In genomic region chr2:152445375-152445774, GRCh38 we compare ENCODE assay signal across 18 cellular contexts.
DNase-seq lines count a peak whose midpoint lies in the region; ATAC-seq and TF ChIP-seq lines count a peak whose summit lies in the region.
"Had no signal": no experiment of that assay in that cellular context is flagged by ENCODE, and none has a peak within 500 bp of the region (broad histone marks: within the 10 kb centered on the region; RNA-seq: fewer than 3 reads in every experiment).

No MANE protein-coding gene starts in this region.

- no peak overlapping the region for H3K4me3 Mint-ChIP-seq in activated T-helper 1 cell treated with anti-CD3 and anti-CD28 coated beads, Interleukin-12 subunit alpha, Interleukin-12 subunit beta, Interleukin-2, Interleukin-4 antibody, amounts not matched to agents 30 ng/mL and 10 ng/mL and 1 ng/mL, durations not matched to agents 14 hours and 24 hours and 36 hours
- H3K4me3 Mint-ChIP-seq in activated T-helper 17 cell treated with anti-CD3 and anti-CD28 coated beads, Interleukin-2, amount 50 U/mL, for 72 hours: no peak overlapping the region
- H3K4me3 Mint-ChIP-seq: activated CD8-positive, alpha-beta memory T cell treated with anti-CD3 and anti-CD28 coated beads, Interleukin-2, amount 10 ng/mL, durations not matched to agents 7 days and 5 days; CD8-positive, alpha-beta T cell had no signal

- H3K4me1 Mint-ChIP-seq in activated T-helper 1 cell treated with anti-CD3 and anti-CD28 coated beads, Interleukin-12 subunit alpha, Interleukin-12 subunit beta, Interleukin-2, Interleukin-4 antibody, amounts not matched to agents 30 ng/mL and 10 ng/mL and 1 ng/mL, durations not matched to agents 14 hours and 24 hours and 36 hours (ENCODE audit: low read depth): peaks cover 13% of the 10 kb centered on the region
- H3K4me1 Mint-ChIP-seq in activated T-helper 17 cell treated with anti-CD3 and anti-CD28 coated beads, Interleukin-2, amount 50 U/mL, for 72 hours: peaks cover 4% of the 10 kb centered on the region
- H3K4me1 Mint-ChIP-seq: activated CD8-positive, alpha-beta memory T cell treated with anti-CD3 and anti-CD28 coated beads, Interleukin-2, amount 10 ng/mL, durations not matched to agents 7 days and 5 days had no signal

- no peak for TF ChIP-seq CTCF in left ventricle myocardium inferior (IDR thresholded peaks at IDR 0.05; ENCODE audit: borderline replicate concordance)
- no peak for TF ChIP-seq CTCF in brain microvascular endothelial cell (IDR thresholded peaks at IDR 0.05; ENCODE audit: low read depth, low read length, missing control alignments)

- no peak for DNase-seq in left ventricle myocardium inferior
- no peak for DNase-seq in Right ventricle myocardium superior
- DNase-seq in brain microvascular endothelial cell: no peak
- DNase-seq in sciatic nerve (ENCODE audit: low spot score): no peak
- DNase-seq in activated T-helper 1 cell treated with anti-CD3 and anti-CD28 coated beads, Interleukin-12 subunit alpha, Interleukin-12 subunit beta, Interleukin-2, Interleukin-4 antibody, amounts not matched to agents 30 ng/mL and 10 ng/mL and 1 ng/mL, durations not matched to agents 14 hours and 24 hours and 36 hours (ENCODE audit: low spot score): no peak
- DNase-seq: activated CD4-positive, CD25-positive, alpha-beta regulatory T cell; activated CD8-positive, alpha-beta memory T cell treated with anti-CD3 and anti-CD28 coated beads, Interleukin-2, amount 10 ng/mL, durations not matched to agents 7 days and 5 days; activated gamma-delta T cell; CD8-positive, alpha-beta T cell; colonic mucosa; DND-41; left lung; NCI-H1694; SHP77; T-helper 2 cell had no signal

- no peaks in the 10 kb centered on the region for H3K36me3 Mint-ChIP-seq in activated T-helper 1 cell treated with anti-CD3 and anti-CD28 coated beads, Interleukin-12 subunit alpha, Interleukin-12 subunit beta, Interleukin-2, Interleukin-4 antibody, amounts not matched to agents 30 ng/mL and 10 ng/mL and 1 ng/mL, durations not matched to agents 14 hours and 24 hours and 36 hours (ENCODE audit: low read depth)
- H3K36me3 Mint-ChIP-seq in activated T-helper 17 cell treated with anti-CD3 and anti-CD28 coated beads, Interleukin-2, amount 50 U/mL, for 72 hours (ENCODE audit: low read depth): no peaks in the 10 kb centered on the region
- H3K36me3 Mint-ChIP-seq: activated CD8-positive, alpha-beta memory T cell treated with anti-CD3 and anti-CD28 coated beads, Interleukin-2, amount 10 ng/mL, durations not matched to agents 7 days and 5 days; CD8-positive, alpha-beta T cell had no signal

- intact Hi-C loops in left ventricle myocardium inferior (cut with micrococcal nuclease) (no loop called here), Right ventricle myocardium superior (cut with DNase I) (no loop called here), sciatic nerve (cut with DNase I) (no loop called here)
- intact Hi-C loops in activated T-helper 1 cell treated with anti-CD3 and anti-CD28 coated beads, Interleukin-12 subunit alpha, Interleukin-12 subunit beta, Interleukin-2, Interleukin-4 antibody, amounts not matched to agents 30 ng/mL and 10 ng/mL and 1 ng/mL, durations not matched to agents 14 hours and 24 hours and 36 hours (cut with micrococcal nuclease): loop anchor here (1.0 to 5.0 kb wide), 3 partner anchors 24 to 142 kb away; no protein-coding TSS in a partner anchor

- H3K9me3 ChIP-seq in left ventricle myocardium inferior (replicated peaks): no peaks in the 10 kb centered on the region
- H3K9me3 ChIP-seq: colonic mucosa, left lung had no signal

- H3K27me3 Mint-ChIP-seq in activated T-helper 1 cell treated with anti-CD3 and anti-CD28 coated beads, Interleukin-12 subunit alpha, Interleukin-12 subunit beta, Interleukin-2, Interleukin-4 antibody, amounts not matched to agents 30 ng/mL and 10 ng/mL and 1 ng/mL, durations not matched to agents 14 hours and 24 hours and 36 hours (ENCODE audit: insufficient read depth): peaks cover 3% of the 10 kb centered on the region
- peaks cover 29% of the 10 kb centered on the region for H3K27me3 Mint-ChIP-seq in activated T-helper 17 cell treated with anti-CD3 and anti-CD28 coated beads, Interleukin-2, amount 50 U/mL, for 72 hours

- no peaks in the 10 kb centered on the region for H3K9me3 Mint-ChIP-seq in activated T-helper 1 cell treated with anti-CD3 and anti-CD28 coated beads, Interleukin-12 subunit alpha, Interleukin-12 subunit beta, Interleukin-2, Interleukin-4 antibody, amounts not matched to agents 30 ng/mL and 10 ng/mL and 1 ng/mL, durations not matched to agents 14 hours and 24 hours and 36 hours
- H3K9me3 Mint-ChIP-seq in activated T-helper 17 cell treated with anti-CD3 and anti-CD28 coated beads, Interleukin-2, amount 50 U/mL, for 72 hours: peaks cover 3% of the 10 kb centered on the region
- H3K9me3 Mint-ChIP-seq: CD8-positive, alpha-beta T cell had no signal

- in situ Hi-C loops in brain microvascular endothelial cell (cut with HindIII; ENCODE audit: low pct_ligation_motif_present, low sequenced_read_pairs): no loop called here

- ATAC-seq in Right ventricle myocardium superior (ENCODE audit: poor library complexity): no peak
- ATAC-seq in sciatic nerve: peak; percentile 46
- ATAC-seq in HG03520 (IDR thresholded peaks at IDR 0.05; ENCODE audit: unreplicated experiment): no peak
- ATAC-seq in HG03460 (IDR thresholded peaks at IDR 0.05; ENCODE audit: unreplicated experiment): no peak
- no peak for ATAC-seq in activated T-helper 17 cell treated with anti-CD3 and anti-CD28 coated beads, Interleukin-2, amount 50 U/mL, for 72 hours (replicated peaks)
- ATAC-seq: activated CD8-positive, alpha-beta memory T cell treated with anti-CD3 and anti-CD28 coated beads, Interleukin-2, amount 10 ng/mL, durations not matched to agents 7 days and 5 days; CD8-positive, alpha-beta T cell had no signal

- H3K4me3 ChIP-seq in left ventricle myocardium inferior: no peak overlapping the region
- no peak overlapping the region for H3K4me3 ChIP-seq in brain microvascular endothelial cell (ENCODE audit: low read depth, low read length)
- H3K4me3 ChIP-seq: colonic mucosa, left lung had no signal

- H3K27me3 ChIP-seq in left ventricle myocardium inferior (ENCODE audit: low read depth) (no peaks in the 10 kb centered on the region), brain microvascular endothelial cell (replicated peaks) (no peaks in the 10 kb centered on the region)
- H3K27me3 ChIP-seq: colonic mucosa, left lung had no signal

- peaks cover 54% of the 10 kb centered on the region for H3K4me1 ChIP-seq in left ventricle myocardium inferior
- H3K4me1 ChIP-seq: colonic mucosa had no signal

- H3K27ac ChIP-seq in left ventricle myocardium inferior (replicated peaks): peak overlapping the region; percentile 6
- H3K27ac ChIP-seq in brain microvascular endothelial cell: peak overlapping the region; percentile 54
- H3K27ac ChIP-seq: colonic mucosa had no signal

- H3K36me3 ChIP-seq in left ventricle myocardium inferior: no peaks in the 10 kb centered on the region
- no peaks in the 10 kb centered on the region for H3K36me3 ChIP-seq in brain microvascular endothelial cell (replicated peaks)
- H3K36me3 ChIP-seq: colonic mucosa, left lung had no signal

- no peak overlapping the region for H3K27ac Mint-ChIP-seq in activated T-helper 1 cell treated with anti-CD3 and anti-CD28 coated beads, Interleukin-12 subunit alpha, Interleukin-12 subunit beta, Interleukin-2, Interleukin-4 antibody, amounts not matched to agents 30 ng/mL and 10 ng/mL and 1 ng/mL, durations not matched to agents 14 hours and 24 hours and 36 hours
- no peak overlapping the region for H3K27ac Mint-ChIP-seq in activated T-helper 17 cell treated with anti-CD3 and anti-CD28 coated beads, Interleukin-2, amount 50 U/mL, for 72 hours
- H3K27ac Mint-ChIP-seq: activated CD8-positive, alpha-beta memory T cell treated with anti-CD3 and anti-CD28 coated beads, Interleukin-2, amount 10 ng/mL, durations not matched to agents 7 days and 5 days; CD8-positive, alpha-beta T cell had no signal
